ENCODE assay signal across 10 cellular contexts in genomic region chr4:188976644-188977115, GRCh38.
A peak's percentile ranks its signal among the peaks of the same experiment; 100 is the strongest.
DNase-seq lines count a peak whose midpoint lies in the region; ATAC-seq and TF ChIP-seq lines count a peak whose summit lies in the region.
"Had no signal": no experiment of that assay in that cellular context is flagged by ENCODE, and none has a peak within 500 bp of the region (broad histone marks: within the 10 kb centered on the region; RNA-seq: fewer than 3 reads in every experiment).

No MANE protein-coding gene starts in this region.

- 4 to 7% methylated on average over 2 of the region's 2 CpGs for WGBS in tibial nerve, 2 donors

- no peak overlapping the region for H3K27ac ChIP-seq in tibial nerve

- ATAC-seq in GM21723 (IDR thresholded peaks at IDR 0.05; ENCODE audit: unreplicated experiment) (no peak), GM21390 (IDR thresholded peaks at IDR 0.05; ENCODE audit: unreplicated experiment) (no peak)

- H3K9me3 ChIP-seq in tibial nerve, result no peaks in the 10 kb centered on the region

- DNase-seq in Caki2 (ENCODE audit: low read depth) (peak; percentile 73), NCI-H128 (lab: John Stamatoyannopoulos, UW; ENCODE audit: unreplicated experiment) (peak; percentile 42), astrocyte of the cerebellum (ENCODE audit: low read depth) (peak; percentile 57), medulla oblongata (ENCODE audit: extremely low spot score) (peak; percentile 27), tibial nerve (ENCODE audit: low spot score in 2 of 2) (no peak), NCI-H82 (lab: John Stamatoyannopoulos, UW) (no peak)
- DNase-seq: cerebellar nuclear complex, naive B cell had no signal

- H3K27me3 ChIP-seq in tibial nerve, result no peaks in the 10 kb centered on the region

- H3K4me1 ChIP-seq in tibial nerve, result peaks cover 0 to 9% (median 2%) of the 10 kb centered on the region in 4 donors

- TF ChIP-seq CTCF in astrocyte of the cerebellum (IDR thresholded peaks at IDR 0.05; ENCODE audit: low read depth, low read length, missing control alignments), result no peak
- no peak for TF ChIP-seq CTCF in tibial nerve (IDR thresholded peaks at IDR 0.05)

- in situ Hi-C loops in Caki2 (cut with HindIII; ENCODE audit: low pct_unique_long_range_greater_than_20kb, low sequenced_read_pairs) (no loop called here), astrocyte of the cerebellum (cut with HindIII; ENCODE audit: low sequenced_read_pairs) (no loop called here)

- no peaks in the 10 kb centered on the region for H3K36me3 ChIP-seq in tibial nerve

- TF ChIP-seq EP300 in tibial nerve (IDR thresholded peaks at IDR 0.05), result no peak

- H3K4me3 ChIP-seq in astrocyte of the cerebellum (ENCODE audit: low read depth, low read length), result no peak overlapping the region
- H3K4me3 ChIP-seq in tibial nerve, result no peak overlapping the region

- no peak for TF ChIP-seq POLR2A in tibial nerve (IDR thresholded peaks at IDR 0.05)

Comparison
In these comparisons a context has a peak if more than half of its experiments do, and no peak if none do; other contexts are left out.
1. DNase-seq: peak in Caki2 (single experiment), NCI-H128 (single experiment), astrocyte of the cerebellum (single experiment) and medulla oblongata (single experiment); none in tibial nerve (0 of 2) and NCI-H82 (single experiment).